Comparison of ENCODE assay signal across 8 cellular contexts in the genomic region with DNA sequence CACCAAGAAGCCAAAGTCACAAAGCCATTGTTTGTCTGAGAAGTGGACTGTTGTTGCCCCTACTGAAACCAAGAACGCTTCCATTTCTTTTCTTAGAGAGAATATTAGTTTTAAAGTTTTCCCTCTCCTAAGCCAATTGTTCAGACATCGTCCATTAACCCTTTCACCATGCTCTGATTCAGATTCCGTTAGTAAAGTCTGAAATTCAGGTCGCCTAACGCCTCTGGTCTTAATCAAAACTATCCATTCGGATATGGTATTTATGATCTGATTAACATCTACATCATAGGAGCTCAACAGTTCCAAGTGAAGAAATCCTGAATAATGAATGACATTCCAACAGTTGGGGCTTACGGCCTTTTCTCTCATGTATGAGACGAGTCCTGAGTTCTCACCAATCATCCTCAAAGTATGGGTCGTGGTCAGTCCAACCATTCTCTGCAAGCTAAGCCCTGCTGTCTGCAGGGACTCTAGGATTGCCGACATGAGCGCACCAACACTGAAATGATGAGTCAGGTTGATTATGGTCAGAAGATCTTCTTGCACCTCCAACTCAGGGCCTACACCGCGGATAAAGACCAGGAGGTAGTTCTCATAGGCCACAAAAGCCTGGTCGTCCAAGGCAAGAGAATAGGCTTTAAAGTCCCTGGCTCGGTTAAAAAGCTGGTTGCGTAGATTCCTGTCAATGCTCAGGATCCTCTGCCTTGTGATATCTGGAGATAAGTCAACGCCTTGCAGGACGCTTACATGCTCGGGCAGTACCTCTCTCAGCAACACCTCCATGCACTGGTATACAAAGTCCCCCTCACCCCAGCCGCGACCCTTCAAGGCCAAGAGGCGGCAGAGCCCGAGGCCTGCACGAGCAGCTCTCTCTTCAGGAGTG. TPM values are rescaled to one million over a fixed set of nuclear protein-coding genes. Genes with fewer than 3 reads are reported as not detected.
DNase-seq lines count a peak whose midpoint lies in the region; ATAC-seq and TF ChIP-seq lines count a peak whose summit lies in the region.

No MANE protein-coding gene starts in this region.

- peaks cover 31% of the 10 kb centered on the region for H3K36me3 ChIP-seq in Panc1 (ENCODE audit: control insufficient read depth, insufficient read depth, low read length)

- intact Hi-C loops in Panc1 (cut with micrococcal nuclease; ENCODE audit: unreplicated experiment), result no loop called here

- TF ChIP-seq CTCF in Panc1 (IDR thresholded peaks at IDR 0.05) (no peak), fibroblast of pulmonary artery (IDR thresholded peaks at IDR 0.05; ENCODE audit: low read length, missing control alignments) (no peak), retinal pigment epithelial cell (conservative IDR thresholded peaks at IDR 0.05; ENCODE audit: low read depth, low read length) (no peak)

- TSS peak; percentile 76 for BruUV-seq in Panc1 (replicated peaks; lab: Mats Ljungman, UMichigan)

- H3K9me3 ChIP-seq in Panc1 (ENCODE audit: control insufficient read depth, insufficient read depth, low read depth, low read length), result no peaks in the 10 kb centered on the region

- H3K4me1 ChIP-seq in Panc1 (ENCODE audit: control insufficient read depth, insufficient read depth, low read length), result peaks cover 21% of the 10 kb centered on the region

- H3K4me3 ChIP-seq in Panc1 (ENCODE audit: low read depth in 2 of 2, low read length in 2 of 2) (peak overlapping the region; percentile 92 to 99), fibroblast of pulmonary artery (replicated peaks; ENCODE audit: low read depth, low read length) (peak overlapping the region; percentile 90), retinal pigment epithelial cell (ENCODE audit: low read length) (peak overlapping the region; percentile 90)

- ATAC-seq in Panc1, result no peak
- ATAC-seq in GM18519 (IDR thresholded peaks at IDR 0.05; ENCODE audit: low FRiP score, unreplicated experiment), result no peak

- no peaks in the 10 kb centered on the region for H3K27me3 ChIP-seq in Panc1 (ENCODE audit: control insufficient read depth, insufficient read depth, low read length)

- POLR2A ChIA-PET in Panc1 (lab: Charles Lee), result interaction anchor here (0.8 kb wide), 1 partner anchor 140 kb away, joined by 3 read pairs; no protein-coding TSS in a partner anchor

- CTCF ChIA-PET in Panc1 (lab: Charles Lee), result no interaction called here

- DNase-seq in GM04503 (ENCODE audit: low read depth), result peak; percentile 42
- no peak for DNase-seq in Panc1 (ENCODE audit: low read depth, low spot score)
- DNase-seq in fibroblast of pulmonary artery (ENCODE audit: low read depth), result peak; percentile 51
- peak; percentile 17 for DNase-seq in retinal pigment epithelial cell (ENCODE audit: low read depth)
- no peak for DNase-seq in GDM1 (lab: John Stamatoyannopoulos, UW)
- no peak for DNase-seq in NCI-H748 treated with DMSO at 0.1 percent for 48 hours (lab: John Stamatoyannopoulos, UW)
- no peak for DNase-seq in nucleus accumbens (lab: John Stamatoyannopoulos, UW)

- in situ Hi-C loops in Panc1 (cut with HindIII; ENCODE audit: low pct_unique_long_range_greater_than_20kb, low sequenced_read_pairs), result no loop called here

- H3K27ac ChIP-seq in Panc1 (ENCODE audit: low read length), result peak overlapping the region; percentile 94

RNA-seq across cellular contexts. Expression of a gene that starts 0.8 kb away (rescaled TPM):
- 7.3 TPM for total RNA-seq in Panc1 (2021; ENCODE audit: unreplicated experiment)
- 2.6 TPM for polyA plus RNA-seq in Panc1 (2012; ENCODE audit: insufficient read length)

RNA-seq across cellular contexts. Expression of a gene that starts 1.2 kb away (rescaled TPM):
- 28.5 TPM for total RNA-seq in Panc1 (2021; ENCODE audit: unreplicated experiment)
- 23.0 TPM for polyA plus RNA-seq in Panc1 (2012; ENCODE audit: insufficient read length)

RNA-seq across cellular contexts. Expression of a gene that starts 47.3 kb away (rescaled TPM):
- total RNA-seq in Panc1 (2021; ENCODE audit: unreplicated experiment), result 3.2 TPM
- polyA plus RNA-seq in Panc1 (2012; ENCODE audit: insufficient read length), result 1.5 TPM

Comparison
In these comparisons a context has a peak if more than half of its experiments do, and no peak if none do; other contexts are left out.
1. DNase-seq: peak in GM04503 (single experiment), fibroblast of pulmonary artery (single experiment) and retinal pigment epithelial cell (single experiment); none in Panc1 (single experiment), GDM1 (single experiment), NCI-H748 treated with DMSO at 0.1 percent for 48 hours (single experiment) and nucleus accumbens (0 of 56).
2. Peak in every context shown above with its lines, with median percentiles within 50 percentile points of each other: H3K4me3 ChIP-seq.